ENCODE assay signal across 1 cellular context in genomic region chr3:13002398-13003124, GRCh38.
TF ChIP-seq lines count a peak whose summit lies in the region.

No MANE protein-coding gene starts in this region.

TF ChIP-seq in K562, 482 proteins besides CTCF, POLR2A, EP300 and RAD21 (continued from another document and continues in another):
- TF ChIP-seq NR0B1 (IDR thresholded peaks at IDR 0.05; ENCODE audit: partially characterized antibody) (no peak), ZC3H4 (CRISPR knock-in tag; IDR thresholded peaks at IDR 0.05; ENCODE audit: borderline replicate concordance) (0 out of 2 replicates have a peak, but pooled peaks have one; percentile 21), HDAC8 (tag; IDR thresholded peaks at IDR 0.05) (no peak), KLF6 (CRISPR knock-in tag; IDR thresholded peaks at IDR 0.05; ENCODE audit: borderline replicate concordance) (no peak), ZNF696 (CRISPR knock-in tag; conservative IDR thresholded peaks at IDR 0.05) (no peak), GTF2F1 (IDR thresholded peaks at IDR 0.05; ENCODE audit: low read depth, low read length) (peak; percentile 98), ZNF778 (CRISPR knock-in tag; IDR thresholded peaks at IDR 0.05) (no peak), SIN3A (IDR thresholded peaks at IDR 0.05; ENCODE audit: borderline replicate concordance in 2 of 2, control insufficient read depth in 1 of 2, low read depth in 2 of 2, low read length in 2 of 2) (peak in 1 of 2 experiments; percentile 76; a peak in 1 of 4 replicates), ZBTB26 (CRISPR knock-in tag; IDR thresholded peaks at IDR 0.05) (peak; percentile 88), ZNF518B (CRISPR knock-in tag; IDR thresholded peaks at IDR 0.05) (no peak), HSF4 (CRISPR knock-in tag; IDR thresholded peaks at IDR 0.05; ENCODE audit: borderline replicate concordance) (no peak), LARP7 (IDR thresholded peaks at IDR 0.05) (no peak), TOE1 (IDR thresholded peaks at IDR 0.05; ENCODE audit: borderline replicate concordance) (no peak), TOE1 (CRISPR knock-in tag; IDR thresholded peaks at IDR 0.05; ENCODE audit: borderline replicate concordance, low read depth) (no peak), SP1 (CRISPR knock-in tag; IDR thresholded peaks at IDR 0.05) (peak; percentile 49; the same call in 1 of the 2 replicates), SMARCB1 (IDR thresholded peaks at IDR 0.05; ENCODE audit: insufficient read length, low read depth) (no peak), ZNF175 (CRISPR knock-in tag; IDR thresholded peaks at IDR 0.05; ENCODE audit: low read depth) (no peak), ZNF717 (CRISPR knock-in tag; IDR thresholded peaks at IDR 0.05) (peak; percentile 91), ATF7 (IDR thresholded peaks at IDR 0.05) (no peak), PCBP2 (IDR thresholded peaks at IDR 0.05; ENCODE audit: low read depth, low read length, poor library complexity, severe bottlenecking) (no peak), GABPB1 (CRISPR knock-in tag; IDR thresholded peaks at IDR 0.05) (0 out of 2 replicates have a peak, but pooled peaks have one; percentile 23), ATF1 (CRISPR knock-in tag; IDR thresholded peaks at IDR 0.05) (no peak), ATF1 (tag; IDR thresholded peaks at IDR 0.05) (no peak), ZNF280A (IDR thresholded peaks at IDR 0.05; ENCODE audit: low read depth, partially characterized antibody) (no peak), FOSL1 (tag; conservative IDR thresholded peaks at IDR 0.05) (0 out of 2 replicates have a peak, but pooled peaks have one; percentile 24), ZNF232 (CRISPR knock-in tag; IDR thresholded peaks at IDR 0.05) (no peak), ZNF699 (CRISPR knock-in tag; IDR thresholded peaks at IDR 0.05; ENCODE audit: insufficient replicate concordance) (no peak), NBN (IDR thresholded peaks at IDR 0.05; ENCODE audit: low read depth) (0 out of 2 replicates have a peak, but pooled peaks have one; percentile 20), MCM5 (IDR thresholded peaks at IDR 0.05; ENCODE audit: low read depth) (no peak), ZBED1 (IDR thresholded peaks at IDR 0.05) (peak; percentile 98), ZNF583 (CRISPR knock-in tag; IDR thresholded peaks at IDR 0.05) (no peak), HMBOX1 (IDR thresholded peaks at IDR 0.05) (no peak), GABPB2 (CRISPR knock-in tag; conservative IDR thresholded peaks at IDR 0.05) (no peak), ARID4B (CRISPR knock-in tag; IDR thresholded peaks at IDR 0.05) (no peak), NCOA6 (IDR thresholded peaks at IDR 0.05) (no peak), ZBTB2 (IDR thresholded peaks at IDR 0.05) (no peak), SRF (CRISPR knock-in tag; IDR thresholded peaks at IDR 0.05) (no peak), TCFL5 (CRISPR knock-in tag; conservative IDR thresholded peaks at IDR 0.05) (no peak), EGR1 (conservative IDR thresholded peaks at IDR 0.05) (no peak; the same call in 1 of the 2 replicates), RFX1 (IDR thresholded peaks at IDR 0.05) (no peak), HNRNPH1 (optimal IDR thresholded peaks at IDR 0.05; ENCODE audit: low read depth, low read length) (no peak), EZH2 (IDR thresholded peaks at IDR 0.05; ENCODE audit: borderline replicate concordance, low read depth, low read length) (no peak), ZNF277 (CRISPR knock-in tag; IDR thresholded peaks at IDR 0.05; ENCODE audit: borderline replicate concordance) (no peak), L3MBTL2 (IDR thresholded peaks at IDR 0.05) (no peak), RFX5 (IDR thresholded peaks at IDR 0.05; ENCODE audit: low read depth, low read length) (no peak), TEAD2 (tag; IDR thresholded peaks at IDR 0.05) (no peak), THRB (CRISPR knock-in tag; conservative IDR thresholded peaks at IDR 0.05) (peak; percentile 98)
